Comparison of ENCODE assay signal across 19 cellular contexts in genomic region chr15:53448215-53449001, GRCh38.
DNase-seq lines count a peak whose midpoint lies in the region; ATAC-seq, FAIRE-seq and TF ChIP-seq lines count a peak whose summit lies in the region.
"Had no signal": no experiment of that assay in that cellular context is flagged by ENCODE, and none has a peak within 500 bp of the region (broad histone marks: within the 10 kb centered on the region; RNA-seq: fewer than 3 reads in every experiment).

No MANE protein-coding gene starts in this region.

- no peaks in the 10 kb centered on the region for H3K23me2 ChIP-seq in H9 (ENCODE audit: insufficient read length, low read depth, low read length, poor library complexity, severe bottlenecking)

- H4K8ac ChIP-seq in H9 (replicated peaks; ENCODE audit: insufficient read length, low read depth, low read length) = no peak overlapping the region

- no peak overlapping the region for H2BK12ac ChIP-seq in H9 (ENCODE audit: insufficient read length, low read depth, low read length)

- no peak overlapping the region for H3K4me3 ChIP-seq in Caco-2 (ENCODE audit: low read depth, low read length)
- H3K4me3 ChIP-seq: lower lobe of right lung, prostate gland had no signal

- H2AFZ ChIP-seq in H9 (ENCODE audit: low read length) = no peak overlapping the region

- BruUV-seq in Caco-2 (replicated peaks; lab: Mats Ljungman, UMichigan) = no TSS peak

- POLR2A ChIA-PET in Caco-2 (lab: Charles Lee) = no interaction called here

- no peaks in the 10 kb centered on the region for H3K79me2 ChIP-seq in H9 (ENCODE audit: insufficient read depth, low read length)

- no peak overlapping the region for H4K5ac ChIP-seq in H9 (ENCODE audit: insufficient read length, low read depth, low read length)

- H3K4me3 Mint-ChIP-seq in H9 (no peak overlapping the region), Caco-2 (ENCODE audit: unreplicated experiment) (no peak overlapping the region)
- H3K4me3 Mint-ChIP-seq: activated B cell treated with CpG ODN at 0.5 μM for 24 hours; CD4-positive, alpha-beta memory T cell; naive B cell; stimulated activated naive CD8-positive, alpha-beta T cell treated with anti-CD3 and anti-CD28 coated beads, Interleukin-15, Interleukin-2, amounts not matched to agents 100 ng/mL and 50 ng/mL, for 24 hours; T-helper 1 cell treated with Interleukin-12 subunit alpha and Interleukin-12 subunit beta and Interleukin-4 antibody, amounts not matched to agents 30 μg/mL and 1 μg/mL, for 36 hours had no signal

- no peaks in the 10 kb centered on the region for H4K20me1 ChIP-seq in H9 (ENCODE audit: control insufficient read depth, insufficient read depth, insufficient read length)

- H3K9me3 ChIP-seq in H9 (ENCODE audit: control insufficient read depth, low read depth, low read length) (no peaks in the 10 kb centered on the region), Caco-2 (no peaks in the 10 kb centered on the region)
- H3K9me3 ChIP-seq: lower lobe of right lung, prostate gland had no signal

- FAIRE-seq in urothelium cell line (lab: Jason Lieb, UNC) = no peak
- FAIRE-seq: endometrium had no signal

- H2BK20ac ChIP-seq in H9 (ENCODE audit: low read depth, low read length, poor library complexity, severe bottlenecking) = no peak overlapping the region

- no peak overlapping the region for H2AK5ac ChIP-seq in H9 (ENCODE audit: insufficient read length, low read length)

- intact Hi-C loops in Caco-2 (cut with micrococcal nuclease; ENCODE audit: unreplicated experiment) = no loop called here

- no peaks in the 10 kb centered on the region for H3K9me3 Mint-ChIP-seq in H9
- no peaks in the 10 kb centered on the region for H3K9me3 Mint-ChIP-seq in Caco-2 (ENCODE audit: unreplicated experiment)
- H3K9me3 Mint-ChIP-seq: activated B cell treated with CpG ODN at 0.5 μM for 24 hours; naive B cell; stimulated activated naive CD8-positive, alpha-beta T cell treated with anti-CD3 and anti-CD28 coated beads, Interleukin-15, Interleukin-2, amounts not matched to agents 100 ng/mL and 50 ng/mL, for 24 hours; T-helper 1 cell treated with Interleukin-12 subunit alpha and Interleukin-12 subunit beta and Interleukin-4 antibody, amounts not matched to agents 30 μg/mL and 1 μg/mL, for 36 hours had no signal

- no CpG with 5 or more reads among the region's 8 CpGs for WGBS in H9 (ENCODE audit: extremely low coverage, insufficient read length, low lambda C conversion rate)

- H3K79me1 ChIP-seq in H9 (ENCODE audit: insufficient read depth, low read depth, low read length, poor library complexity, severe bottlenecking) = no peaks in the 10 kb centered on the region

- H3K4ac ChIP-seq in H9 (ENCODE audit: low read depth, low read length) = no peak overlapping the region

- H3K23ac ChIP-seq in H9 (ENCODE audit: insufficient read length, low read depth, low read length) = no peak overlapping the region

- no peak overlapping the region for H2BK15ac ChIP-seq in H9 (ENCODE audit: low read depth, low read length)

- H3K27me3 Mint-ChIP-seq in H9 (ENCODE audit: low read depth) (no peaks in the 10 kb centered on the region; the same call in none of the 2 replicates), Caco-2 (ENCODE audit: insufficient read depth, unreplicated experiment) (peaks cover 4% of the 10 kb centered on the region)
- H3K27me3 Mint-ChIP-seq: activated B cell treated with CpG ODN at 0.5 μM for 24 hours; CD4-positive, alpha-beta memory T cell; stimulated activated naive CD8-positive, alpha-beta T cell treated with anti-CD3 and anti-CD28 coated beads, Interleukin-15, Interleukin-2, amounts not matched to agents 100 ng/mL and 50 ng/mL, for 24 hours had no signal

- H3K4me2 ChIP-seq in H9 (ENCODE audit: insufficient read depth, insufficient read length, low read length) = no peak overlapping the region

- H3T11ph ChIP-seq in H9 (ENCODE audit: low read length) = no peak overlapping the region

- CTCF ChIA-PET in Caco-2 (lab: Charles Lee) = no interaction called here

- H4K91ac ChIP-seq in H9 (ENCODE audit: insufficient read length, low read depth, low read length) = no peak overlapping the region

- H3K27me3 ChIP-seq in H9 (ENCODE audit: insufficient read depth, low read length) = no peaks in the 10 kb centered on the region
- no peaks in the 10 kb centered on the region; the same call in 1 of the 2 replicates for H3K27me3 ChIP-seq in Caco-2 (replicated peaks; ENCODE audit: control insufficient read depth, insufficient read depth, low read length)

- no peak overlapping the region for H2BK5ac ChIP-seq in H9 (ENCODE audit: insufficient read length, low read length)

- no peak overlapping the region for H3K9ac ChIP-seq in H9 (ENCODE audit: extremely low read depth, insufficient read length, low read length)

- H3K4me1 ChIP-seq in H9 (ENCODE audit: insufficient read depth, low read length) = no peaks in the 10 kb centered on the region
- peaks cover 14% of the 10 kb centered on the region for H3K4me1 ChIP-seq in Caco-2
- H3K4me1 ChIP-seq: lower lobe of right lung, prostate gland had no signal

- no peak overlapping the region for H3K18ac ChIP-seq in H9 (ENCODE audit: insufficient read length, low read depth, low read length)

- TF ChIP-seq CTCF in H9 (conservative IDR thresholded peaks at IDR 0.05) (no peak), Caco-2 (IDR thresholded peaks at IDR 0.05; ENCODE audit: insufficient read depth in 1 of 2, low read depth in 1 of 2, low read length in 1 of 2, severe bottlenecking in 1 of 2, unreplicated experiment in 1 of 2) (no peak)

- H2BK120ac ChIP-seq in H9 (ENCODE audit: low read depth, low read length, poor library complexity, severe bottlenecking) = no peak overlapping the region

- ATAC-seq in left lobe of liver (peak; percentile 11), HG03342 (IDR thresholded peaks at IDR 0.05; ENCODE audit: unreplicated experiment) (no peak)
- ATAC-seq: lower lobe of right lung had no signal

- H3K36me3 Mint-ChIP-seq in H9 (ENCODE audit: insufficient read depth in 1 of 3, low read depth in 3 of 3) (no peaks in the 10 kb centered on the region), Caco-2 (ENCODE audit: insufficient read depth, unreplicated experiment) (no peaks in the 10 kb centered on the region)
- H3K36me3 Mint-ChIP-seq: CD4-positive, alpha-beta memory T cell; naive B cell had no signal

- H3K4me1 Mint-ChIP-seq in H9 (peaks cover 18 to 23% of the 10 kb centered on the region in 2 experiments), Caco-2 (ENCODE audit: low read depth, unreplicated experiment) (no peaks in the 10 kb centered on the region)
- H3K4me1 Mint-ChIP-seq: activated B cell treated with CpG ODN at 0.5 μM for 24 hours; CD4-positive, alpha-beta memory T cell; naive B cell had no signal

- in situ Hi-C loops in SK-MEL-5 (cut with HindIII; ENCODE audit: low pct_unique_long_range_greater_than_20kb, low sequenced_read_pairs) = no loop called here

- no peak overlapping the region for H3K14ac ChIP-seq in H9 (ENCODE audit: insufficient read depth, low read length)

- no peak overlapping the region for H3K56ac ChIP-seq in H9 (ENCODE audit: insufficient read length, low read depth, low read length)

- no peaks in the 10 kb centered on the region for H3K36me3 ChIP-seq in Caco-2 (ENCODE audit: control insufficient read depth, insufficient read depth, low read length)
- H3K36me3 ChIP-seq: lower lobe of right lung, prostate gland had no signal

- no peak overlapping the region for H3K27ac ChIP-seq in H9 (ENCODE audit: insufficient read length, low read depth, low read length)
- H3K27ac ChIP-seq: lower lobe of right lung, prostate gland, RWPE1 had no signal

- H3K27ac Mint-ChIP-seq in H9 (no peak overlapping the region; a peak in 2 of 7 replicates), Caco-2 (ENCODE audit: unreplicated experiment) (no peak overlapping the region)
- H3K27ac Mint-ChIP-seq: activated B cell treated with CpG ODN at 0.5 μM for 24 hours; CD4-positive, alpha-beta memory T cell; naive B cell; stimulated activated naive CD8-positive, alpha-beta T cell treated with anti-CD3 and anti-CD28 coated beads, Interleukin-15, Interleukin-2, amounts not matched to agents 100 ng/mL and 50 ng/mL, for 24 hours; T-helper 1 cell treated with Interleukin-12 subunit alpha and Interleukin-12 subunit beta and Interleukin-4 antibody, amounts not matched to agents 30 μg/mL and 1 μg/mL, for 36 hours had no signal

- peak; percentile 68 for DNase-seq in COR-L47 (lab: John Stamatoyannopoulos, UW)
- peak; percentile 33 for DNase-seq in NCI-H1105 (lab: John Stamatoyannopoulos, UW)
- DNase-seq in SK-MEL-5 (ENCODE audit: low read depth, low spot score) = peak; percentile 45
- no peak for DNase-seq in left lobe of liver (ENCODE audit: low spot score)
- no peak for DNase-seq in H9
- no peak for DNase-seq in urothelium cell line (ENCODE audit: low spot score)
- DNase-seq in Caco-2 = no peak
- DNase-seq: activated B cell treated with CpG ODN at 0.5 μM for 24 hours; CD4-positive, alpha-beta memory T cell; KG1; lower lobe of right lung; naive B cell; NCI-H1694 treated with DMSO at 0.1 percent for 48 hours had no signal

Comparison
In these comparisons a context has a peak if more than half of its experiments do, and no peak if none do; other contexts are left out.
1. DNase-seq: peak in COR-L47 (single experiment), NCI-H1105 (single experiment) and SK-MEL-5 (single experiment); none in left lobe of liver (single experiment), H9 (single experiment), urothelium cell line (single experiment) and Caco-2 (0 of 2).